34 cellular contexts compared by ENCODE assay signal in the genomic region with DNA sequence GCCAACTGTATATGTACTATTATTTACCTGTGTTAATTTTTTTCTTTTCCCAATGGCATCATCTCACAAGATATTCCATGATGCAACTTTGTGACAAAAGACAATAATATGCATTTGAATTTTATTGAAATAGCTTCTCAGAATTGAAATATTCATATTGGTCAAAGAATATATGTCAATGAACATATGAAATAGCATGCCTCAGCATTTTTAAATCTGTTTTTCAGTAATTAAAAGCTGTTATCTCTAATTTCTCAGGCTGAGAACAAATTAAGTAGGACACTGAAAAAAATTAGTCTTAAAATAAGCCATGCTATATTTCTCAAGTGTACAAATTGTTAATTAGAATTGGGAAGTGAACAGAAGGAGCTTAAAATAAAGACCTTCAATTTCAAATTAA.
"Had no signal": no experiment of that assay in that cellular context is flagged by ENCODE, and none has a peak within 500 bp of the region (broad histone marks: within the 10 kb centered on the region; RNA-seq: fewer than 3 reads in every experiment).

No MANE protein-coding gene starts in this region.

- H3K4me3 ChIP-seq: MG63 had no signal

- H3K27me3 ChIP-seq: MG63 had no signal

- H3K9me3 ChIP-seq: MG63 had no signal

- DNase-seq: MG63, MM.1S, MV-4-11, NCI-H1048, NCI-H1092, NCI-H1092 treated with DMSO at 0.1 percent for 48 hours, NCI-H1105, NCI-H1105 treated with DMSO at 0.1 percent for 48 hours, NCI-H1417, NCI-H1417 treated with DMSO at 0.1 percent for 48 hours, NCI-H1436, NCI-H1436 treated with DMSO at 0.1 percent for 48 hours, NCI-H146, NCI-H1694, NCI-H1694 treated with DMSO at 0.1 percent for 48 hours, NCI-H187, NCI-H187 treated with DMSO at 0.1 percent for 48 hours, NCI-H1930, NCI-H2029, NCI-H2029 treated with DMSO at 0.1 percent for 48 hours, NCI-H2081, NCI-H2081 treated with DMSO at 0.1 percent for 48 hours, NCI-H2107, NCI-H2171, NCI-H2171 treated with DMSO at 0.1 percent for 48 hours, NCI-H2227 treated with DMSO at 0.1 percent for 48 hours, NCI-H226, NCI-H345, NCI-H446, NCI-H446 treated with DMSO at 0.1 percent for 48 hours, NCI-H510A, NCI-H510A treated with DMSO at 0.1 percent for 48 hours, NCI-H524 treated with DMSO at 0.1 percent for 48 hours, NCI-H526 had no signal

- H3K36me3 ChIP-seq: MG63 had no signal
